1 cellular context compared by ENCODE assay signal in genomic region chr15:36879568-36880225, GRCh38.
TF ChIP-seq lines count a peak whose summit lies in the region.

No MANE protein-coding gene starts in this region.

TF ChIP-seq in WTC11, 78 proteins besides CTCF, POLR2A, EP300 and RAD21 (continued from another document):
- TF ChIP-seq, protein P1, sequence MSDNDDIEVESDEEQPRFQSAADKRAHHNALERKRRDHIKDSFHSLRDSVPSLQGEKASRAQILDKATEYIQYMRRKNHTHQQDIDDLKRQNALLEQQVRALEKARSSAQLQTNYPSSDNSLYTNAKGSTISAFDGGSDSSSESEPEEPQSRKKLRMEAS (CRISPR knock-in tag; IDR thresholded peaks at IDR 0.05), result no peak
- TF ChIP-seq ZNF232 (CRISPR knock-in tag; IDR thresholded peaks at IDR 0.05) (no peak), ZNF671 (CRISPR knock-in tag; IDR thresholded peaks at IDR 0.05) (no peak), PRDM15 (CRISPR knock-in tag; IDR thresholded peaks at IDR 0.05) (no peak), FOXP4 (CRISPR knock-in tag; IDR thresholded peaks at IDR 0.05) (no peak), NFYB (CRISPR knock-in tag; conservative IDR thresholded peaks at IDR 0.05; ENCODE audit: low read depth) (no peak), TP53 (CRISPR knock-in tag; IDR thresholded peaks at IDR 0.05) (no peak), E2F5 (CRISPR knock-in tag; IDR thresholded peaks at IDR 0.05) (no peak), GABPB1 (CRISPR knock-in tag; IDR thresholded peaks at IDR 0.05) (no peak)
- TF ChIP-seq, protein P2, sequence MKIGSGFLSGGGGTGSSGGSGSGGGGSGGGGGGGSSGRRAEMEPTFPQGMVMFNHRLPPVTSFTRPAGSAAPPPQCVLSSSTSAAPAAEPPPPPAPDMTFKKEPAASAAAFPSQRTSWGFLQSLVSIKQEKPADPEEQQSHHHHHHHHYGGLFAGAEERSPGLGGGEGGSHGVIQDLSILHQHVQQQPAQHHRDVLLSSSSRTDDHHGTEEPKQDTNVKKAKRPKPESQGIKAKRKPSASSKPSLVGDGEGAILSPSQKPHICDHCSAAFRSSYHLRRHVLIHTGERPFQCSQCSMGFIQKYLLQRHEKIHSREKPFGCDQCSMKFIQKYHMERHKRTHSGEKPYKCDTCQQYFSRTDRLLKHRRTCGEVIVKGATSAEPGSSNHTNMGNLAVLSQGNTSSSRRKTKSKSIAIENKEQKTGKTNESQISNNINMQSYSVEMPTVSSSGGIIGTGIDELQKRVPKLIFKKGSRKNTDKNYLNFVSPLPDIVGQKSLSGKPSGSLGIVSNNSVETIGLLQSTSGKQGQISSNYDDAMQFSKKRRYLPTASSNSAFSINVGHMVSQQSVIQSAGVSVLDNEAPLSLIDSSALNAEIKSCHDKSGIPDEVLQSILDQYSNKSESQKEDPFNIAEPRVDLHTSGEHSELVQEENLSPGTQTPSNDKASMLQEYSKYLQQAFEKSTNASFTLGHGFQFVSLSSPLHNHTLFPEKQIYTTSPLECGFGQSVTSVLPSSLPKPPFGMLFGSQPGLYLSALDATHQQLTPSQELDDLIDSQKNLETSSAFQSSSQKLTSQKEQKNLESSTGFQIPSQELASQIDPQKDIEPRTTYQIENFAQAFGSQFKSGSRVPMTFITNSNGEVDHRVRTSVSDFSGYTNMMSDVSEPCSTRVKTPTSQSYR (CRISPR knock-in tag; IDR thresholded peaks at IDR 0.05), result no peak
- TF ChIP-seq, protein P3, sequence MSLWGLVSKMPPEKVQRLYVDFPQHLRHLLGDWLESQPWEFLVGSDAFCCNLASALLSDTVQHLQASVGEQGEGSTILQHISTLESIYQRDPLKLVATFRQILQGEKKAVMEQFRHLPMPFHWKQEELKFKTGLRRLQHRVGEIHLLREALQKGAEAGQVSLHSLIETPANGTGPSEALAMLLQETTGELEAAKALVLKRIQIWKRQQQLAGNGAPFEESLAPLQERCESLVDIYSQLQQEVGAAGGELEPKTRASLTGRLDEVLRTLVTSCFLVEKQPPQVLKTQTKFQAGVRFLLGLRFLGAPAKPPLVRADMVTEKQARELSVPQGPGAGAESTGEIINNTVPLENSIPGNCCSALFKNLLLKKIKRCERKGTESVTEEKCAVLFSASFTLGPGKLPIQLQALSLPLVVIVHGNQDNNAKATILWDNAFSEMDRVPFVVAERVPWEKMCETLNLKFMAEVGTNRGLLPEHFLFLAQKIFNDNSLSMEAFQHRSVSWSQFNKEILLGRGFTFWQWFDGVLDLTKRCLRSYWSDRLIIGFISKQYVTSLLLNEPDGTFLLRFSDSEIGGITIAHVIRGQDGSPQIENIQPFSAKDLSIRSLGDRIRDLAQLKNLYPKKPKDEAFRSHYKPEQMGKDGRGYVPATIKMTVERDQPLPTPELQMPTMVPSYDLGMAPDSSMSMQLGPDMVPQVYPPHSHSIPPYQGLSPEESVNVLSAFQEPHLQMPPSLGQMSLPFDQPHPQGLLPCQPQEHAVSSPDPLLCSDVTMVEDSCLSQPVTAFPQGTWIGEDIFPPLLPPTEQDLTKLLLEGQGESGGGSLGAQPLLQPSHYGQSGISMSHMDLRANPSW (CRISPR knock-in tag; conservative IDR thresholded peaks at IDR 0.05; ENCODE audit: low read depth), result no peak
- TF ChIP-seq, protein P4, sequence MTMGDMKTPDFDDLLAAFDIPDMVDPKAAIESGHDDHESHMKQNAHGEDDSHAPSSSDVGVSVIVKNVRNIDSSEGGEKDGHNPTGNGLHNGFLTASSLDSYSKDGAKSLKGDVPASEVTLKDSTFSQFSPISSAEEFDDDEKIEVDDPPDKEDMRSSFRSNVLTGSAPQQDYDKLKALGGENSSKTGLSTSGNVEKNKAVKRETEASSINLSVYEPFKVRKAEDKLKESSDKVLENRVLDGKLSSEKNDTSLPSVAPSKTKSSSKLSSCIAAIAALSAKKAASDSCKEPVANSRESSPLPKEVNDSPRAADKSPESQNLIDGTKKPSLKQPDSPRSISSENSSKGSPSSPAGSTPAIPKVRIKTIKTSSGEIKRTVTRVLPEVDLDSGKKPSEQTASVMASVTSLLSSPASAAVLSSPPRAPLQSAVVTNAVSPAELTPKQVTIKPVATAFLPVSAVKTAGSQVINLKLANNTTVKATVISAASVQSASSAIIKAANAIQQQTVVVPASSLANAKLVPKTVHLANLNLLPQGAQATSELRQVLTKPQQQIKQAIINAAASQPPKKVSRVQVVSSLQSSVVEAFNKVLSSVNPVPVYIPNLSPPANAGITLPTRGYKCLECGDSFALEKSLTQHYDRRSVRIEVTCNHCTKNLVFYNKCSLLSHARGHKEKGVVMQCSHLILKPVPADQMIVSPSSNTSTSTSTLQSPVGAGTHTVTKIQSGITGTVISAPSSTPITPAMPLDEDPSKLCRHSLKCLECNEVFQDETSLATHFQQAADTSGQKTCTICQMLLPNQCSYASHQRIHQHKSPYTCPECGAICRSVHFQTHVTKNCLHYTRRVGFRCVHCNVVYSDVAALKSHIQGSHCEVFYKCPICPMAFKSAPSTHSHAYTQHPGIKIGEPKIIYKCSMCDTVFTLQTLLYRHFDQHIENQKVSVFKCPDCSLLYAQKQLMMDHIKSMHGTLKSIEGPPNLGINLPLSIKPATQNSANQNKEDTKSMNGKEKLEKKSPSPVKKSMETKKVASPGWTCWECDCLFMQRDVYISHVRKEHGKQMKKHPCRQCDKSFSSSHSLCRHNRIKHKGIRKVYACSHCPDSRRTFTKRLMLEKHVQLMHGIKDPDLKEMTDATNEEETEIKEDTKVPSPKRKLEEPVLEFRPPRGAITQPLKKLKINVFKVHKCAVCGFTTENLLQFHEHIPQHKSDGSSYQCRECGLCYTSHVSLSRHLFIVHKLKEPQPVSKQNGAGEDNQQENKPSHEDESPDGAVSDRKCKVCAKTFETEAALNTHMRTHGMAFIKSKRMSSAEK (CRISPR knock-in tag; IDR thresholded peaks at IDR 0.05; ENCODE audit: borderline replicate concordance), result no peak
- TF ChIP-seq, protein P5, sequence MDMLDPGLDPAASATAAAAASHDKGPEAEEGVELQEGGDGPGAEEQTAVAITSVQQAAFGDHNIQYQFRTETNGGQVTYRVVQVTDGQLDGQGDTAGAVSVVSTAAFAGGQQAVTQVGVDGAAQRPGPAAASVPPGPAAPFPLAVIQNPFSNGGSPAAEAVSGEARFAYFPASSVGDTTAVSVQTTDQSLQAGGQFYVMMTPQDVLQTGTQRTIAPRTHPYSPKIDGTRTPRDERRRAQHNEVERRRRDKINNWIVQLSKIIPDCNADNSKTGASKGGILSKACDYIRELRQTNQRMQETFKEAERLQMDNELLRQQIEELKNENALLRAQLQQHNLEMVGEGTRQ (CRISPR knock-in tag; IDR thresholded peaks at IDR 0.05), result no peak
